Comparison of ENCODE assay signal across 17 cellular contexts in the genomic region with DNA sequence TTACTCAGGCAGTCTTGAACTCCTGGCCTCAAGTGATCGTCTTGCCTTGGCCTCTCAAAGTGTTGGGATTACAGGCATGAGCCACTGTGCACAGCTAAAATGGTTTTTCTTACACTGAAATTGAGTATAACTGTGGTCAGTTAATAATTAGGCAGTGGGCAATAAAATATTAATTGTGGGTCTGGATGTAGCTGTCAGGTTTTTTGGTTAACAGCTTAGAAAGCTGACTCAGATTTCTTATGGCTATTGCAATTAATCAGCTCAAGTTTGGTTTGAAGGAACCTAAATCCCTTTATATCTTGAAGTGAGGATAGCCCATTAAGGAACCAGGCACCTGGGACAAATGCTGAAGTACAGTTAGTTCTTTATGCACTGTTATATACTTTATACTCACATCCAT.
"Had no signal": no experiment of that assay in that cellular context is flagged by ENCODE, and none has a peak within 500 bp of the region (broad histone marks: within the 10 kb centered on the region; RNA-seq: fewer than 3 reads in every experiment).

No MANE protein-coding gene starts in this region.

- H3K27ac ChIP-seq: ascending aorta, epithelial cell of prostate, left lung, sigmoid colon, stomach, thoracic aorta had no signal

- H3K36me3 ChIP-seq: thoracic aorta had no signal

- H3K4me3 Mint-ChIP-seq: activated CD8-positive, alpha-beta T cell treated with anti-CD3 and anti-CD28 coated beads for 36 hours; WTC11 had no signal

- FAIRE-seq: bronchial epithelial cell, islet of Langerhans had no signal

- H3K27ac Mint-ChIP-seq: activated CD8-positive, alpha-beta T cell treated with anti-CD3 and anti-CD28 coated beads for 36 hours; WTC11 had no signal

- H3K9me3 ChIP-seq: ascending aorta, heart left ventricle, left lung, sigmoid colon, stomach, thoracic aorta had no signal

- H3K9me3 Mint-ChIP-seq: activated CD8-positive, alpha-beta T cell treated with anti-CD3 and anti-CD28 coated beads for 36 hours; WTC11 had no signal

- H3K27me3 ChIP-seq: ascending aorta, heart left ventricle, left lung, sigmoid colon, stomach had no signal

- H3K4me3 ChIP-seq: ascending aorta, heart left ventricle, left lung, sigmoid colon, stomach, thoracic aorta had no signal

- DNase-seq: activated CD4-positive, alpha-beta T cell treated with anti-CD3 and anti-CD28 coated beads for 48 hours; activated CD8-positive, alpha-beta memory T cell treated with anti-CD3 and anti-CD28 coated beads, Interleukin-2, amount 50 U/mL, for 4 hours; activated CD8-positive, alpha-beta T cell treated with anti-CD3 and anti-CD28 coated beads for 36 hours; dermis blood vessel endothelial cell; foreskin melanocyte; heart left ventricle; left lung; sigmoid colon; stimulated activated CD4-positive, alpha-beta T cell treated with anti-CD3 and anti-CD28 coated beads, Interleukin-2, amount 100 ng/mL, for 24 hours; stomach; T-helper 2 cell had no signal

- H3K27me3 Mint-ChIP-seq: activated CD8-positive, alpha-beta T cell treated with anti-CD3 and anti-CD28 coated beads for 36 hours had no signal
